13 cellular contexts compared by ENCODE assay signal in genomic region chr13:32984857-32985626, GRCh38. TPM values are rescaled to one million over a fixed set of nuclear protein-coding genes. Genes with fewer than 3 reads are reported as not detected.
DNase-seq lines count a peak whose midpoint lies in the region; ATAC-seq lines count a peak whose summit lies in the region.
"Had no signal": no experiment of that assay in that cellular context is flagged by ENCODE, and none has a peak within 500 bp of the region (broad histone marks: within the 10 kb centered on the region; RNA-seq: fewer than 3 reads in every experiment).

No MANE protein-coding gene starts in this region.

- in situ Hi-C loops in GM23248 (cut with MboI): no loop called here

- H3K9ac ChIP-seq in GM23248 (no peak overlapping the region), muscle layer of colon (ENCODE audit: low read length) (no peak overlapping the region)

- H3K4me2 ChIP-seq in GM23248 (ENCODE audit: unreplicated experiment): no peak overlapping the region

- no peaks in the 10 kb centered on the region for H3F3A ChIP-seq in GM23248 (ENCODE audit: insufficient read depth)

- H4K20me1 ChIP-seq in GM23248 (ENCODE audit: insufficient read depth): no peaks in the 10 kb centered on the region

- no peaks in the 10 kb centered on the region for H3K9me2 ChIP-seq in GM23248 (ENCODE audit: insufficient read depth)

- no peaks in the 10 kb centered on the region for H3K27me3 ChIP-seq in GM23248 (replicated peaks; ENCODE audit: insufficient read depth)
- H3K27me3 ChIP-seq in muscle layer of colon (ENCODE audit: control insufficient read depth in 1 of 2, insufficient read depth in 2 of 2, low read length in 2 of 2): no peaks in the 10 kb centered on the region

- no peaks in the 10 kb centered on the region for H3K9me3 ChIP-seq in GM23248 (ENCODE audit: low read depth)
- H3K9me3 ChIP-seq in muscle layer of colon (ENCODE audit: low read length): no peaks in the 10 kb centered on the region
- H3K9me3 ChIP-seq: thoracic aorta had no signal

- DNase-seq in GM23248 (peak; percentile 14), NCI-H1417 treated with DMSO at 0.1 percent for 48 hours (lab: John Stamatoyannopoulos, UW) (peak; percentile 35), SHP77 (lab: John Stamatoyannopoulos, UW) (peak; percentile 83 to 89), NOMO-1 (lab: John Stamatoyannopoulos, UW; ENCODE audit: unreplicated experiment in 2 of 2) (no peak)
- DNase-seq: activated T-cell treated with anti-CD3 and anti-CD28 coated beads, Interleukin-2, amount 50 U/mL, for 24 hours; naive thymus-derived CD4-positive, alpha-beta T cell; WERI-Rb-1 had no signal

- no peaks in the 10 kb centered on the region for H3K36me3 ChIP-seq in GM23248 (ENCODE audit: low read depth)
- no peaks in the 10 kb centered on the region for H3K36me3 ChIP-seq in muscle layer of colon (ENCODE audit: insufficient read depth, low read length)
- H3K36me3 ChIP-seq: thoracic aorta, WERI-Rb-1 had no signal

- ATAC-seq in GM21737 (IDR thresholded peaks at IDR 0.05; ENCODE audit: unreplicated experiment) (no peak), HG02571 (IDR thresholded peaks at IDR 0.05; ENCODE audit: unreplicated experiment) (no peak)
- ATAC-seq: naive thymus-derived CD4-positive, alpha-beta T cell; sciatic nerve had no signal

- H3K4me1 ChIP-seq in GM23248 (ENCODE audit: insufficient read depth): peaks cover 9% of the 10 kb centered on the region
- H3K4me1 ChIP-seq in muscle layer of colon (ENCODE audit: insufficient read depth, low read length): no peaks in the 10 kb centered on the region

- H3K27ac ChIP-seq in GM23248 (no peak overlapping the region), muscle layer of colon (ENCODE audit: low read depth, low read length) (peak overlapping the region; percentile 28)
- H3K27ac ChIP-seq: HL-60, thoracic aorta, WERI-Rb-1 had no signal

- WGBS in GM23248 (ENCODE audit: low coverage in 1 of 2, low lambda C conversion rate in 2 of 2, missing lambda C conversion rate in 2 of 2), 2 experiments: 73 to 77% methylated on average over 10 of the region's 10 CpGs

- no peaks in the 10 kb centered on the region for H3K79me2 ChIP-seq in GM23248 (ENCODE audit: insufficient read depth)

- H2AFZ ChIP-seq in GM23248: no peak overlapping the region

- no peak overlapping the region for H3K4me3 ChIP-seq in GM23248
- no peak overlapping the region for H3K4me3 ChIP-seq in muscle layer of colon (ENCODE audit: low read depth in 1 of 2, low read length in 2 of 2)
- H3K4me3 ChIP-seq: thoracic aorta had no signal

RNA-seq across cellular contexts. Expression of gene KL, which starts 31.2 kb away (rescaled TPM):
- total RNA-seq in GM23248 (2014; rRNA removed; shearing (Covaris generic)): 0.22 and 0.25 TPM in 2 replicates
- 0.04 TPM in 1 of 2 replicates, not detected in the other for polyA plus RNA-seq in GM23248 (2016; fragmentation: Nextera tagmentation; extraction: Ambion mirVana)
- polyA plus RNA-seq: naive thymus-derived CD4-positive, alpha-beta T cell had no signal

Comparison
In these comparisons a context has a peak if more than half of its experiments do, and no peak if none do; other contexts are left out.
1. DNase-seq: peak in GM23248 (single experiment), NCI-H1417 treated with DMSO at 0.1 percent for 48 hours (single experiment) and SHP77 (2 of 2); none in NOMO-1 (0 of 2).